8 cellular contexts compared by ENCODE assay signal in genomic region chr15:43187544-43188155, GRCh38. TPM values are rescaled to one million over a fixed set of nuclear protein-coding genes. Genes with fewer than 3 reads are reported as not detected.
DNase-seq lines count a peak whose midpoint lies in the region; ATAC-seq and TF ChIP-seq lines count a peak whose summit lies in the region.

No MANE protein-coding gene starts in this region.

- no peak for ATAC-seq in HG03045 (IDR thresholded peaks at IDR 0.05; ENCODE audit: unreplicated experiment)
- no peak for ATAC-seq in GM18498 (IDR thresholded peaks at IDR 0.05; ENCODE audit: unreplicated experiment)

- no peaks in the 10 kb centered on the region for H3K9me3 Mint-ChIP-seq in CD8-positive, alpha-beta memory T cell

- H3K9me3 ChIP-seq in CD8-positive, alpha-beta memory T cell (ENCODE audit: low read length), result no peaks in the 10 kb centered on the region
- no peaks in the 10 kb centered on the region for H3K9me3 ChIP-seq in parathyroid adenoma (ENCODE audit: control insufficient read depth, low read length)

- H3K4me1 Mint-ChIP-seq in CD8-positive, alpha-beta memory T cell, result peaks cover 43 to 58% (median 54%) of the 10 kb centered on the region in 3 donors

- peaks cover 28% of the 10 kb centered on the region for H3K4me1 ChIP-seq in CD8-positive, alpha-beta memory T cell (ENCODE audit: insufficient read depth, low read length)
- H3K4me1 ChIP-seq in parathyroid adenoma, result no peaks in the 10 kb centered on the region

- H3K36me3 Mint-ChIP-seq in CD8-positive, alpha-beta memory T cell, result peaks cover 8 to 75% (median 14%) of the 10 kb centered on the region in 3 donors

- peak in 2 of 5 donors; percentile 31 to 40 for DNase-seq in CD8-positive, alpha-beta memory T cell
- DNase-seq in H7 (peak; percentile 38), SK-MEL-5 (ENCODE audit: low read depth, low spot score) (peak; percentile 64), epithelial cell of esophagus (ENCODE audit: low read depth) (peak; percentile 67), NCI-H187 treated with DMSO at 0.1 percent for 48 hours (lab: John Stamatoyannopoulos, UW) (no peak)

- H3K27ac Mint-ChIP-seq in CD8-positive, alpha-beta memory T cell, result peak overlapping the region; percentile 24 to 97 (median 67)

- H3K27me3 ChIP-seq in CD8-positive, alpha-beta memory T cell (ENCODE audit: insufficient read depth, low read length, poor library complexity, severe bottlenecking), result no peaks in the 10 kb centered on the region
- H3K27me3 ChIP-seq in H7 (ENCODE audit: control insufficient read depth, insufficient read depth, low read length) (no peaks in the 10 kb centered on the region), parathyroid adenoma (ENCODE audit: control insufficient read depth, insufficient read depth, low read length) (no peaks in the 10 kb centered on the region)

- H3K9ac ChIP-seq in parathyroid adenoma, result no peak overlapping the region

- peak overlapping the region; percentile 72 to 98 (median 95) for H3K4me3 Mint-ChIP-seq in CD8-positive, alpha-beta memory T cell

- peaks cover 35% of the 10 kb centered on the region for H3K36me3 ChIP-seq in CD8-positive, alpha-beta memory T cell (ENCODE audit: insufficient read depth, low read length)
- peaks cover 6% of the 10 kb centered on the region for H3K36me3 ChIP-seq in H7 (replicated peaks; ENCODE audit: control insufficient read depth, insufficient read depth, low read length)
- H3K36me3 ChIP-seq in parathyroid adenoma (ENCODE audit: control insufficient read depth, insufficient read depth, low read length), result no peaks in the 10 kb centered on the region

- H3K79me2 ChIP-seq in parathyroid adenoma, result no peaks in the 10 kb centered on the region

- H3K4me3 ChIP-seq in CD8-positive, alpha-beta memory T cell (ENCODE audit: low read length), result no peak overlapping the region
- H3K4me3 ChIP-seq in H7 (ENCODE audit: insufficient read depth, low read depth, low read length) (no peak overlapping the region), epithelial cell of esophagus (ENCODE audit: low read length) (no peak overlapping the region), parathyroid adenoma (ENCODE audit: low read depth, low read length) (no peak overlapping the region)

- H2AFZ ChIP-seq in parathyroid adenoma, result no peak overlapping the region

- in situ Hi-C loops in SK-MEL-5 (cut with HindIII; ENCODE audit: low pct_unique_long_range_greater_than_20kb, low sequenced_read_pairs), result no loop called here

- TF ChIP-seq CTCF in epithelial cell of esophagus (IDR thresholded peaks at IDR 0.05; ENCODE audit: insufficient read depth, low read depth, low read length, missing control alignments), result peak; percentile 70
- peak; percentile 29 for TF ChIP-seq CTCF in parathyroid adenoma (IDR thresholded peaks at IDR 0.05)

- H3K27ac ChIP-seq in CD8-positive, alpha-beta memory T cell (ENCODE audit: low read depth, low read length), result no peak overlapping the region
- no peak overlapping the region for H3K27ac ChIP-seq in parathyroid adenoma

- POLR2A ChIA-PET in CD8-positive, alpha-beta memory T cell (lab: Charles Lee), result no interaction called here

- H3K4me2 ChIP-seq in parathyroid adenoma (ENCODE audit: low read length), result no peak overlapping the region

- peaks cover 0 to 2% of the 10 kb centered on the region in 2 donors for H3K27me3 Mint-ChIP-seq in CD8-positive, alpha-beta memory T cell

- CTCF ChIA-PET in CD8-positive, alpha-beta memory T cell (lab: Charles Lee), result interaction anchor here (1.2 kb wide), 1 partner anchor 98 kb away, joined by 3 read pairs; no protein-coding TSS in a partner anchor

RNA-seq across cellular contexts. Expression of gene CCNDBP1, which starts 2.4 kb away (rescaled TPM):
- total RNA-seq in CD8-positive, alpha-beta memory T cell, result 10 to 100 TPM; 61.8 to 63.2 TPM
- polyA plus RNA-seq in CD8-positive, alpha-beta memory T cell, result 204 TPM
- 49.7 and 51.3 TPM in 2 replicates for total RNA-seq in H7 (2014; rRNA removed; shearing (Covaris generic))
- 63.2 and 64.0 TPM in 2 replicates for total RNA-seq in SK-MEL-5 (2014; rRNA removed; shearing (Covaris generic))
- 46.7 and 55.1 TPM in 2 replicates for polyA plus RNA-seq in SK-MEL-5 (2015; cell fraction: cytosol; rRNA removed)
- 38.7 and 51.9 TPM in 2 replicates for polyA plus RNA-seq in SK-MEL-5 (2015; cell fraction: nucleus; rRNA removed)

RNA-seq across cellular contexts. Expression of gene EPB42, which starts 33.2 kb away (rescaled TPM):
- total RNA-seq in CD8-positive, alpha-beta memory T cell, result not detected
- polyA plus RNA-seq in CD8-positive, alpha-beta memory T cell, result not detected
- not detected in 2 replicates for total RNA-seq in H7 (2014; rRNA removed; shearing (Covaris generic))
- total RNA-seq in SK-MEL-5 (2014; rRNA removed; shearing (Covaris generic)), result not detected in 2 replicates
- not detected in 2 replicates for polyA plus RNA-seq in SK-MEL-5 (2015; cell fraction: cytosol; rRNA removed)
- not detected in 2 replicates for polyA plus RNA-seq in SK-MEL-5 (2015; cell fraction: nucleus; rRNA removed)

RNA-seq across cellular contexts. Expression of gene TMEM62, which starts 54.3 kb away (rescaled TPM):
- total RNA-seq in CD8-positive, alpha-beta memory T cell, result 10 to 100 TPM; 13.2 to 18.1 TPM
- polyA plus RNA-seq in CD8-positive, alpha-beta memory T cell, result 11.2 TPM
- total RNA-seq in H7 (2014; rRNA removed; shearing (Covaris generic)), result 1.8 and 4.8 TPM in 2 replicates
- 21.6 and 22.0 TPM in 2 replicates for total RNA-seq in SK-MEL-5 (2014; rRNA removed; shearing (Covaris generic))
- polyA plus RNA-seq in SK-MEL-5 (2015; cell fraction: cytosol; rRNA removed), result 11.3 and 16.6 TPM in 2 replicates
- polyA plus RNA-seq in SK-MEL-5 (2015; cell fraction: nucleus; rRNA removed), result 17.8 and 36.4 TPM in 2 replicates
